2 cellular contexts compared by ENCODE assay signal in the genomic region with DNA sequence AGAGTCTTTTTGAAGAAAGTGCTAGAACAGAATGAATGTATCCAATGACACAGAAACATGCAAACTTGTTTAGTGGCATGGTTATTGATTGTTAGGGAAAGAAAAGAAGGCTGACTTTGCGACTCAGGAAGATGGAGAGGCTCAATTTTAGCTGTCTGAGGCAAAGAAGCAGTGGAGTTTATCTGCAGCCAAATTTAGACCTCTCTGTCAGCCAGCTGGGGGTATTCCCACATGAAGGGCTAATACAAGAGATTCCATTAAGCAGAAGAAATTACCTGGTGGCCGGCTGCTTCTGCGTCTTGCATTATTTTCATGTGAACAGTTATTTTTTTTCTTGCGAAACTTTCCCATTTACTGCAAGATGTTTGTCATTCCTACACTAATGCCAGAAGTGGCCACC.
TF ChIP-seq lines count a peak whose summit lies in the region.

No MANE protein-coding gene starts in this region.

TF ChIP-seq in GM23338, 12 proteins besides CTCF, POLR2A, EP300 and RAD21:
- TF ChIP-seq, protein P1, sequence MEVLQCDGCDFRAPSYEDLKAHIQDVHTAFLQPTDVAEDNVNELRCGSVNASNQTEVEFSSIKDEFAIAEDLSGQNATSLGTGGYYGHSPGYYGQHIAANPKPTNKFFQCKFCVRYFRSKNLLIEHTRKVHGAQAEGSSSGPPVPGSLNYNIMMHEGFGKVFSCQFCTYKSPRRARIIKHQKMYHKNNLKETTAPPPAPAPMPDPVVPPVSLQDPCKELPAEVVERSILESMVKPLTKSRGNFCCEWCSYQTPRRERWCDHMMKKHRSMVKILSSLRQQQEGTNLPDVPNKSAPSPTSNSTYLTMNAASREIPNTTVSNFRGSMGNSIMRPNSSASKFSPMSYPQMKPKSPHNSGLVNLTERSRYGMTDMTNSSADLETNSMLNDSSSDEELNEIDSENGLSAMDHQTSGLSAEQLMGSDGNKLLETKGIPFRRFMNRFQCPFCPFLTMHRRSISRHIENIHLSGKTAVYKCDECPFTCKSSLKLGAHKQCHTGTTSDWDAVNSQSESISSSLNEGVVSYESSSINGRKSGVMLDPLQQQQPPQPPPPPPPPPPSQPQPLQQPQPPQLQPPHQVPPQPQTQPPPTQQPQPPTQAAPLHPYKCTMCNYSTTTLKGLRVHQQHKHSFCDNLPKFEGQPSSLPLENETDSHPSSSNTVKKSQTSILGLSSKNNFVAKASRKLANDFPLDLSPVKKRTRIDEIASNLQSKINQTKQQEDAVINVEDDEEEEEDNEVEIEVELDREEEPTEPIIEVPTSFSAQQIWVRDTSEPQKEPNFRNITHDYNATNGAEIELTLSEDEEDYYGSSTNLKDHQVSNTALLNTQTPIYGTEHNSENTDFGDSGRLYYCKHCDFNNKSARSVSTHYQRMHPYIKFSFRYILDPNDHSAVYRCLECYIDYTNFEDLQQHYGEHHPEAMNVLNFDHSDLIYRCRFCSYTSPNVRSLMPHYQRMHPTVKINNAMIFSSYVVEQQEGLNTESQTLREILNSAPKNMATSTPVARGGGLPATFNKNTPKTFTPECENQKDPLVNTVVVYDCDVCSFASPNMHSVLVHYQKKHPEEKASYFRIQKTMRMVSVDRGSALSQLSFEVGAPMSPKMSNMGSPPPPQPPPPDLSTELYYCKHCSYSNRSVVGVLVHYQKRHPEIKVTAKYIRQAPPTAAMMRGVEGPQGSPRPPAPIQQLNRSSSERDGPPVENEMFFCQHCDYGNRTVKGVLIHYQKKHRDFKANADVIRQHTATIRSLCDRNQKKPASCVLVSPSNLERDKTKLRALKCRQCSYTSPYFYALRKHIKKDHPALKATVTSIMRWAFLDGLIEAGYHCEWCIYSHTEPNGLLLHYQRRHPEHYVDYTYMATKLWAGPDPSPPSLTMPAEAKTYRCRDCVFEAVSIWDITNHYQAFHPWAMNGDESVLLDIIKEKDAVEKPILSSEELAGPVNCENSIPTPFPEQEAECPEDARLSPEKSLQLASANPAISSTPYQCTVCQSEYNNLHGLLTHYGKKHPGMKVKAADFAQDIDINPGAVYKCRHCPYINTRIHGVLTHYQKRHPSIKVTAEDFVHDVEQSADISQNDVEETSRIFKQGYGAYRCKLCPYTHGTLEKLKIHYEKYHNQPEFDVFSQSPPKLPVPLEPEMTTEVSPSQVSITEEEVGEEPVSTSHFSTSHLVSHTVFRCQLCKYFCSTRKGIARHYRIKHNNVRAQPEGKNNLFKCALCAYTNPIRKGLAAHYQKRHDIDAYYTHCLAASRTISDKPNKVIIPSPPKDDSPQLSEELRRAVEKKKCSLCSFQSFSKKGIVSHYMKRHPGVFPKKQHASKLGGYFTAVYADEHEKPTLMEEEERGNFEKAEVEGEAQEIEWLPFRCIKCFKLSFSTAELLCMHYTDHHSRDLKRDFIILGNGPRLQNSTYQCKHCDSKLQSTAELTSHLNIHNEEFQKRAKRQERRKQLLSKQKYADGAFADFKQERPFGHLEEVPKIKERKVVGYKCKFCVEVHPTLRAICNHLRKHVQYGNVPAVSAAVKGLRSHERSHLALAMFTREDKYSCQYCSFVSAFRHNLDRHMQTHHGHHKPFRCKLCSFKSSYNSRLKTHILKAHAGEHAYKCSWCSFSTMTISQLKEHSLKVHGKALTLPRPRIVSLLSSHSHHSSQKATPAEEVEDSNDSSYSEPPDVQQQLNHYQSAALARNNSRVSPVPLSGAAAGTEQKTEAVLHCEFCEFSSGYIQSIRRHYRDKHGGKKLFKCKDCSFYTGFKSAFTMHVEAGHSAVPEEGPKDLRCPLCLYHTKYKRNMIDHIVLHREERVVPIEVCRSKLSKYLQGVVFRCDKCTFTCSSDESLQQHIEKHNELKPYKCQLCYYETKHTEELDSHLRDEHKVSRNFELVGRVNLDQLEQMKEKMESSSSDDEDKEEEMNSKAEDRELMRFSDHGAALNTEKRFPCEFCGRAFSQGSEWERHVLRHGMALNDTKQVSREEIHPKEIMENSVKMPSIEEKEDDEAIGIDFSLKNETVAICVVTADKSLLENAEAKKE (CRISPR knock-in tag; IDR thresholded peaks at IDR 0.05) = no peak
- TF ChIP-seq POLR2AphosphoS5 (IDR thresholded peaks at IDR 0.05; ENCODE audit: low read depth) (no peak), STAT1 (IDR thresholded peaks at IDR 0.05; ENCODE audit: unreplicated experiment) (no peak), CREB1 (CRISPR knock-in tag; IDR thresholded peaks at IDR 0.05; ENCODE audit: low read depth) (no peak), NANOG (IDR thresholded peaks at IDR 0.05; ENCODE audit: borderline replicate concordance) (no peak)
- TF ChIP-seq, protein P2, sequence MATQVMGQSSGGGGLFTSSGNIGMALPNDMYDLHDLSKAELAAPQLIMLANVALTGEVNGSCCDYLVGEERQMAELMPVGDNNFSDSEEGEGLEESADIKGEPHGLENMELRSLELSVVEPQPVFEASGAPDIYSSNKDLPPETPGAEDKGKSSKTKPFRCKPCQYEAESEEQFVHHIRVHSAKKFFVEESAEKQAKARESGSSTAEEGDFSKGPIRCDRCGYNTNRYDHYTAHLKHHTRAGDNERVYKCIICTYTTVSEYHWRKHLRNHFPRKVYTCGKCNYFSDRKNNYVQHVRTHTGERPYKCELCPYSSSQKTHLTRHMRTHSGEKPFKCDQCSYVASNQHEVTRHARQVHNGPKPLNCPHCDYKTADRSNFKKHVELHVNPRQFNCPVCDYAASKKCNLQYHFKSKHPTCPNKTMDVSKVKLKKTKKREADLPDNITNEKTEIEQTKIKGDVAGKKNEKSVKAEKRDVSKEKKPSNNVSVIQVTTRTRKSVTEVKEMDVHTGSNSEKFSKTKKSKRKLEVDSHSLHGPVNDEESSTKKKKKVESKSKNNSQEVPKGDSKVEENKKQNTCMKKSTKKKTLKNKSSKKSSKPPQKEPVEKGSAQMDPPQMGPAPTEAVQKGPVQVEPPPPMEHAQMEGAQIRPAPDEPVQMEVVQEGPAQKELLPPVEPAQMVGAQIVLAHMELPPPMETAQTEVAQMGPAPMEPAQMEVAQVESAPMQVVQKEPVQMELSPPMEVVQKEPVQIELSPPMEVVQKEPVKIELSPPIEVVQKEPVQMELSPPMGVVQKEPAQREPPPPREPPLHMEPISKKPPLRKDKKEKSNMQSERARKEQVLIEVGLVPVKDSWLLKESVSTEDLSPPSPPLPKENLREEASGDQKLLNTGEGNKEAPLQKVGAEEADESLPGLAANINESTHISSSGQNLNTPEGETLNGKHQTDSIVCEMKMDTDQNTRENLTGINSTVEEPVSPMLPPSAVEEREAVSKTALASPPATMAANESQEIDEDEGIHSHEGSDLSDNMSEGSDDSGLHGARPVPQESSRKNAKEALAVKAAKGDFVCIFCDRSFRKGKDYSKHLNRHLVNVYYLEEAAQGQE (IDR thresholded peaks at IDR 0.05; ENCODE audit: unreplicated experiment) = no peak

TF ChIP-seq in H1, 55 proteins besides CTCF, POLR2A, EP300 and RAD21:
- TF ChIP-seq SP1 (IDR thresholded peaks at IDR 0.05; ENCODE audit: low read depth, low read length) (no peak), GABPA (IDR thresholded peaks at IDR 0.05; ENCODE audit: borderline replicate concordance, insufficient read depth, low read length) (no peak), SIX5 (IDR thresholded peaks at IDR 0.05; ENCODE audit: low read depth, low read length) (no peak)
- TF ChIP-seq, protein P3, sequence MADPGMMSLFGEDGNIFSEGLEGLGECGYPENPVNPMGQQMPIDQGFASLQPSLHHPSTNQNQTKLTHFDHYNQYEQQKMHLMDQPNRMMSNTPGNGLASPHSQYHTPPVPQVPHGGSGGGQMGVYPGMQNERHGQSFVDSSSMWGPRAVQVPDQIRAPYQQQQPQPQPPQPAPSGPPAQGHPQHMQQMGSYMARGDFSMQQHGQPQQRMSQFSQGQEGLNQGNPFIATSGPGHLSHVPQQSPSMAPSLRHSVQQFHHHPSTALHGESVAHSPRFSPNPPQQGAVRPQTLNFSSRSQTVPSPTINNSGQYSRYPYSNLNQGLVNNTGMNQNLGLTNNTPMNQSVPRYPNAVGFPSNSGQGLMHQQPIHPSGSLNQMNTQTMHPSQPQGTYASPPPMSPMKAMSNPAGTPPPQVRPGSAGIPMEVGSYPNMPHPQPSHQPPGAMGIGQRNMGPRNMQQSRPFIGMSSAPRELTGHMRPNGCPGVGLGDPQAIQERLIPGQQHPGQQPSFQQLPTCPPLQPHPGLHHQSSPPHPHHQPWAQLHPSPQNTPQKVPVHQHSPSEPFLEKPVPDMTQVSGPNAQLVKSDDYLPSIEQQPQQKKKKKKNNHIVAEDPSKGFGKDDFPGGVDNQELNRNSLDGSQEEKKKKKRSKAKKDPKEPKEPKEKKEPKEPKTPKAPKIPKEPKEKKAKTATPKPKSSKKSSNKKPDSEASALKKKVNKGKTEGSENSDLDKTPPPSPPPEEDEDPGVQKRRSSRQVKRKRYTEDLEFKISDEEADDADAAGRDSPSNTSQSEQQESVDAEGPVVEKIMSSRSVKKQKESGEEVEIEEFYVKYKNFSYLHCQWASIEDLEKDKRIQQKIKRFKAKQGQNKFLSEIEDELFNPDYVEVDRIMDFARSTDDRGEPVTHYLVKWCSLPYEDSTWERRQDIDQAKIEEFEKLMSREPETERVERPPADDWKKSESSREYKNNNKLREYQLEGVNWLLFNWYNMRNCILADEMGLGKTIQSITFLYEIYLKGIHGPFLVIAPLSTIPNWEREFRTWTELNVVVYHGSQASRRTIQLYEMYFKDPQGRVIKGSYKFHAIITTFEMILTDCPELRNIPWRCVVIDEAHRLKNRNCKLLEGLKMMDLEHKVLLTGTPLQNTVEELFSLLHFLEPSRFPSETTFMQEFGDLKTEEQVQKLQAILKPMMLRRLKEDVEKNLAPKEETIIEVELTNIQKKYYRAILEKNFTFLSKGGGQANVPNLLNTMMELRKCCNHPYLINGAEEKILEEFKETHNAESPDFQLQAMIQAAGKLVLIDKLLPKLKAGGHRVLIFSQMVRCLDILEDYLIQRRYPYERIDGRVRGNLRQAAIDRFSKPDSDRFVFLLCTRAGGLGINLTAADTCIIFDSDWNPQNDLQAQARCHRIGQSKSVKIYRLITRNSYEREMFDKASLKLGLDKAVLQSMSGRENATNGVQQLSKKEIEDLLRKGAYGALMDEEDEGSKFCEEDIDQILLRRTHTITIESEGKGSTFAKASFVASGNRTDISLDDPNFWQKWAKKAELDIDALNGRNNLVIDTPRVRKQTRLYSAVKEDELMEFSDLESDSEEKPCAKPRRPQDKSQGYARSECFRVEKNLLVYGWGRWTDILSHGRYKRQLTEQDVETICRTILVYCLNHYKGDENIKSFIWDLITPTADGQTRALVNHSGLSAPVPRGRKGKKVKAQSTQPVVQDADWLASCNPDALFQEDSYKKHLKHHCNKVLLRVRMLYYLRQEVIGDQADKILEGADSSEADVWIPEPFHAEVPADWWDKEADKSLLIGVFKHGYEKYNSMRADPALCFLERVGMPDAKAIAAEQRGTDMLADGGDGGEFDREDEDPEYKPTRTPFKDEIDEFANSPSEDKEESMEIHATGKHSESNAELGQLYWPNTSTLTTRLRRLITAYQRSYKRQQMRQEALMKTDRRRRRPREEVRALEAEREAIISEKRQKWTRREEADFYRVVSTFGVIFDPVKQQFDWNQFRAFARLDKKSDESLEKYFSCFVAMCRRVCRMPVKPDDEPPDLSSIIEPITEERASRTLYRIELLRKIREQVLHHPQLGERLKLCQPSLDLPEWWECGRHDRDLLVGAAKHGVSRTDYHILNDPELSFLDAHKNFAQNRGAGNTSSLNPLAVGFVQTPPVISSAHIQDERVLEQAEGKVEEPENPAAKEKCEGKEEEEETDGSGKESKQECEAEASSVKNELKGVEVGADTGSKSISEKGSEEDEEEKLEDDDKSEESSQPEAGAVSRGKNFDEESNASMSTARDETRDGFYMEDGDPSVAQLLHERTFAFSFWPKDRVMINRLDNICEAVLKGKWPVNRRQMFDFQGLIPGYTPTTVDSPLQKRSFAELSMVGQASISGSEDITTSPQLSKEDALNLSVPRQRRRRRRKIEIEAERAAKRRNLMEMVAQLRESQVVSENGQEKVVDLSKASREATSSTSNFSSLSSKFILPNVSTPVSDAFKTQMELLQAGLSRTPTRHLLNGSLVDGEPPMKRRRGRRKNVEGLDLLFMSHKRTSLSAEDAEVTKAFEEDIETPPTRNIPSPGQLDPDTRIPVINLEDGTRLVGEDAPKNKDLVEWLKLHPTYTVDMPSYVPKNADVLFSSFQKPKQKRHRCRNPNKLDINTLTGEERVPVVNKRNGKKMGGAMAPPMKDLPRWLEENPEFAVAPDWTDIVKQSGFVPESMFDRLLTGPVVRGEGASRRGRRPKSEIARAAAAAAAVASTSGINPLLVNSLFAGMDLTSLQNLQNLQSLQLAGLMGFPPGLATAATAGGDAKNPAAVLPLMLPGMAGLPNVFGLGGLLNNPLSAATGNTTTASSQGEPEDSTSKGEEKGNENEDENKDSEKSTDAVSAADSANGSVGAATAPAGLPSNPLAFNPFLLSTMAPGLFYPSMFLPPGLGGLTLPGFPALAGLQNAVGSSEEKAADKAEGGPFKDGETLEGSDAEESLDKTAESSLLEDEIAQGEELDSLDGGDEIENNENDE (IDR thresholded peaks at IDR 0.05; ENCODE audit: insufficient replicate concordance, low read length) = no peak
